In the genomic region with DNA sequence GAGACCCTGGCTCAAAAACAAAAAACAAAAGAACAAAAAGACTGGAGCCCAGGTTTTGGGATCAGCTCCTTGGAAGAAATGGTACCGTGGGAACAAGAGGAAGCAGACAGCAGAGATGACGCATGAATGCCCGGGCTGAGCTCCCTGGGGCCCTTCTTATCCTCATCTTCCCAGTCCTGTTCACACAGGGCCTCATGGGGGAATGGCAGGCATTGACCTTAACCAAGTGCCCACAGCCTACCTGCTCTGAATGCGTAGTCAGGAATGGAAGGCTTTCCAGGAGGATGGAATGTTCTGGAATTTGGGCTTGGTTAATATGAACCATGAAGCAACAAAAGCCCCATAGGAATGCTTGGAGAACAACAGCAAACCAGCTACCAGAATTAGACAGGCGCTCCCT, we compare ENCODE assay signal across 16 cellular contexts.
DNase-seq lines count a peak whose midpoint lies in the region; ATAC-seq, FAIRE-seq and TF ChIP-seq lines count a peak whose summit lies in the region.
"Had no signal": no experiment of that assay in that cellular context is flagged by ENCODE, and none has a peak within 500 bp of the region (broad histone marks: within the 10 kb centered on the region; RNA-seq: fewer than 3 reads in every experiment).

No MANE protein-coding gene starts in this region.

- H2AK5ac ChIP-seq in H1 (ENCODE audit: low read depth, low read length), result no peak overlapping the region

- peaks cover 34% of the 10 kb centered on the region for H3K36me3 Mint-ChIP-seq in HFFc6 (ENCODE audit: low read depth)
- H3K36me3 Mint-ChIP-seq in activated CD4-positive, alpha-beta T cell treated with anti-CD3 and anti-CD28 coated beads for 36 hours (ENCODE audit: low read depth), result no peaks in the 10 kb centered on the region
- H3K36me3 Mint-ChIP-seq: CD4-positive, alpha-beta memory T cell had no signal

- no peak overlapping the region for H2BK120ac ChIP-seq in H1 (replicated peaks; ENCODE audit: low read depth, low read length)

- H3K4me1 ChIP-seq in H1 (replicated peaks in 1 of 4; ENCODE audit: control insufficient read depth in 3 of 4, insufficient read depth in 4 of 4, low read length in 3 of 4) (peaks cover 0 to 2% (median 0%) of the 10 kb centered on the region in 4 experiments; a peak in 1 of 7 replicates), thyroid gland (no peaks in the 10 kb centered on the region)
- H3K4me1 ChIP-seq: BE2C, HAP-1 had no signal

- H2AFZ ChIP-seq in H1 (ENCODE audit: low read length), result no peak overlapping the region
- H2AFZ ChIP-seq: GM23248 had no signal

- no peaks in the 10 kb centered on the region for H3K79me2 ChIP-seq in H1 (ENCODE audit: control insufficient read depth in 1 of 2, insufficient read depth in 2 of 2, low read length in 2 of 2)

- H3K4ac ChIP-seq in H1 (replicated peaks; ENCODE audit: insufficient read length, low read depth, low read length), result no peak overlapping the region

- TF ChIP-seq POLR2A in H1 (IDR thresholded peaks at IDR 0.05; ENCODE audit: control extremely low read depth in 1 of 2, low read depth in 2 of 2, low read length in 2 of 2) (no peak), thyroid gland (IDR thresholded peaks at IDR 0.05) (no peak)

- no peaks in the 10 kb centered on the region for H3K23me2 ChIP-seq in H1 (ENCODE audit: low read depth, low read length)

- no peak overlapping the region for H2BK20ac ChIP-seq in H1 (ENCODE audit: low read length)

- H3K23ac ChIP-seq in H1 (ENCODE audit: insufficient read length), result no peak overlapping the region

- FAIRE-seq in H1 (lab: Jason Lieb, UNC), result no peak
- FAIRE-seq: A204.1 had no signal

- H3K9me3 ChIP-seq in H1 (ENCODE audit: insufficient read depth in 2 of 2, low read depth in 1 of 2, low read length in 1 of 2) (no peaks in the 10 kb centered on the region), thyroid gland (no peaks in the 10 kb centered on the region)
- H3K9me3 ChIP-seq: BE2C, HAP-1 had no signal

- H3K27ac Mint-ChIP-seq in HFFc6, result peak overlapping the region; percentile 53; the same call in 1 of the 2 replicates
- H3K27ac Mint-ChIP-seq in activated CD4-positive, alpha-beta T cell treated with anti-CD3 and anti-CD28 coated beads for 36 hours, result no peak overlapping the region
- H3K27ac Mint-ChIP-seq: CD4-positive, alpha-beta memory T cell had no signal

- H3K4me3 Mint-ChIP-seq in HFFc6, result no peak overlapping the region
- no peak overlapping the region for H3K4me3 Mint-ChIP-seq in activated CD4-positive, alpha-beta T cell treated with anti-CD3 and anti-CD28 coated beads for 36 hours
- H3K4me3 Mint-ChIP-seq: CD4-positive, alpha-beta memory T cell had no signal

- no peak for TF ChIP-seq CTCF in HFFc6 (IDR thresholded peaks at IDR 0.05)
- TF ChIP-seq CTCF in H1 (IDR thresholded peaks at IDR 0.05; ENCODE audit: control extremely low read depth in 1 of 3, insufficient read depth in 1 of 3, low read depth in 1 of 3, low read length in 3 of 3), result no peak
- no peak for TF ChIP-seq CTCF in thyroid gland (IDR thresholded peaks at IDR 0.05)

- H3K27me3 ChIP-seq in H1 (replicated peaks in 1 of 4; ENCODE audit: control insufficient read depth in 3 of 4, extremely low read depth in 1 of 4, insufficient read depth in 3 of 4, low read length in 3 of 4), result no peaks in the 10 kb centered on the region
- no peaks in the 10 kb centered on the region for H3K27me3 ChIP-seq in thyroid gland

- no peak overlapping the region for H3K9ac ChIP-seq in H1 (replicated peaks in 1 of 4; ENCODE audit: extremely low read depth in 1 of 4, low read depth in 3 of 4, low read length in 3 of 4)
- H3K9ac ChIP-seq: GM23248 had no signal

- intact Hi-C loops in activated CD4-positive, alpha-beta T cell treated with anti-CD3 and anti-CD28 coated beads for 36 hours (cut with DNase I, micrococcal nuclease), result no loop called here
- intact Hi-C loops in left ventricle myocardium superior (cut with micrococcal nuclease), result no loop called here
- intact Hi-C loops in thyroid gland (cut with DNase I), result no loop called here

- H3K27ac ChIP-seq in H1 (ENCODE audit: low read depth, low read length) (no peak overlapping the region), thyroid gland (no peak overlapping the region)
- H3K27ac ChIP-seq: C4-2B, GM23248 had no signal

- no peak overlapping the region for H3K4me2 ChIP-seq in H1 (ENCODE audit: insufficient read depth in 1 of 2, low read depth in 2 of 2, low read length in 2 of 2)

- no peaks in the 10 kb centered on the region for H3K79me1 ChIP-seq in H1 (ENCODE audit: low read depth, low read length)

- no peak for DNase-seq in HFFc6
- DNase-seq in H1 (ENCODE audit: low read depth in 1 of 2, low spot score in 2 of 2), result no peak
- DNase-seq in renal cortical epithelial cell (ENCODE audit: low read depth), result peak; percentile 76
- no peak for DNase-seq in HT-29 (ENCODE audit: low spot score)
- DNase-seq in activated CD4-positive, alpha-beta T cell treated with anti-CD3 and anti-CD28 coated beads for 36 hours, result no peak
- no peak for DNase-seq in left ventricle myocardium superior
- no peak for DNase-seq in thyroid gland
- DNase-seq: BE2C; CD4-positive, alpha-beta memory T cell; COR-L47; DND-41; GDM1; GM23248 had no signal

- no peak overlapping the region for H3K18ac ChIP-seq in H1 (ENCODE audit: extremely low read depth, low read length)

- no peaks in the 10 kb centered on the region for H3K9me3 Mint-ChIP-seq in HFFc6
- no peaks in the 10 kb centered on the region for H3K9me3 Mint-ChIP-seq in activated CD4-positive, alpha-beta T cell treated with anti-CD3 and anti-CD28 coated beads for 36 hours (ENCODE audit: low read depth)
- H3K9me3 Mint-ChIP-seq: CD4-positive, alpha-beta memory T cell had no signal

- H4K20me1 ChIP-seq in H1 (replicated peaks in 1 of 2; ENCODE audit: control insufficient read depth in 1 of 2, insufficient read depth in 2 of 2, low read length in 2 of 2), result peaks cover 0 to 1% of the 10 kb centered on the region in 2 experiments

- TF ChIP-seq RAD21 in H1 (IDR thresholded peaks at IDR 0.05 in 1 of 2, conservative IDR thresholded peaks at IDR 0.05 in 1 of 2; ENCODE audit: low read depth in 2 of 2, low read length in 2 of 2), result no peak

- POLR2A ChIA-PET in H1 (lab: Charles Lee; ENCODE audit: partially characterized antibody), result interaction anchor here (0.9 kb wide), 1 partner anchor 34 kb away, joined by 3 read pairs; no protein-coding TSS in a partner anchor
- POLR2A ChIA-PET in activated CD4-positive, alpha-beta T cell treated with anti-CD3 and anti-CD28 coated beads for 36 hours (lab: Charles Lee), result no interaction called here

- H3K27me3 Mint-ChIP-seq in HFFc6 (ENCODE audit: insufficient read depth), result peaks cover 2% of the 10 kb centered on the region
- peaks cover 8% of the 10 kb centered on the region for H3K27me3 Mint-ChIP-seq in activated CD4-positive, alpha-beta T cell treated with anti-CD3 and anti-CD28 coated beads for 36 hours

- H3K56ac ChIP-seq in H1 (replicated peaks; ENCODE audit: insufficient read length, low read depth, low read length), result no peak overlapping the region

- H4K5ac ChIP-seq in H1 (ENCODE audit: insufficient read length, low read depth, low read length), result no peak overlapping the region

- H4K91ac ChIP-seq in H1 (replicated peaks; ENCODE audit: insufficient read length, low read length), result no peak overlapping the region

- no peak overlapping the region; the same call in 1 of the 2 replicates for H2BK12ac ChIP-seq in H1 (ENCODE audit: low read depth, low read length)

- H2BK5ac ChIP-seq in H1 (ENCODE audit: low read depth, low read length), result no peak overlapping the region

- H2BK15ac ChIP-seq in H1 (ENCODE audit: low read length), result no peak overlapping the region

- 91% methylated on average over 5 of the region's 5 CpGs; no CpG with 5 or more reads in 1 of the 2 experiments for WGBS in H1 (ENCODE audit: extremely low coverage in 1 of 2, insufficient coverage in 1 of 2, insufficient read length in 1 of 2, insufficient replicate concordance in 2 of 2, low coverage in 1 of 2, low lambda C conversion rate in 2 of 2, missing lambda C conversion rate in 1 of 2), 2 experiments
- 92 to 97% methylated on average over 5 of the region's 5 CpGs for WGBS in thyroid gland, 2 donors

- H3K36me3 ChIP-seq in H1 (ENCODE audit: control insufficient read depth in 2 of 4, insufficient read depth in 4 of 4, low read length in 3 of 4) (peaks cover 2 to 4% (median 2%) of the 10 kb centered on the region in 4 experiments; a peak in 3 of 8 replicates), thyroid gland (peaks cover 0 to 7% of the 10 kb centered on the region in 2 donors)
- H3K36me3 ChIP-seq: BE2C, HAP-1 had no signal

- H3K4me3 ChIP-seq in H1 (ENCODE audit: extremely low read depth in 1 of 4, insufficient read depth in 2 of 4, low read depth in 3 of 4, low read length in 4 of 4) (no peak overlapping the region), thyroid gland (replicated peaks in 1 of 3) (no peak overlapping the region)
- H3K4me3 ChIP-seq: GM23248, HAP-1 had no signal

- TF ChIP-seq EP300 in H1 (IDR thresholded peaks at IDR 0.05; ENCODE audit: borderline replicate concordance in 1 of 2, low read depth in 2 of 2, low read length in 2 of 2), result no peak

- no peak overlapping the region for H3K14ac ChIP-seq in H1 (ENCODE audit: insufficient read length)

- CTCF ChIA-PET in H1 (lab: Charles Lee; ENCODE audit: partially characterized antibody), result interaction anchor here (1.1 to 2.6 kb wide), 3 partner anchors 10 to 34 kb away, joined by 3 to 6 read pairs (median 5); no protein-coding TSS in a partner anchor
- CTCF ChIA-PET in activated CD4-positive, alpha-beta T cell treated with anti-CD3 and anti-CD28 coated beads for 36 hours (lab: Charles Lee), result interaction anchor here (0.6 kb wide), 1 partner anchor 160 kb away, joined by 3 read pairs; no protein-coding TSS in a partner anchor

- H3K4me1 Mint-ChIP-seq in HFFc6 (ENCODE audit: low read depth), result peaks cover 14% of the 10 kb centered on the region
- H3K4me1 Mint-ChIP-seq in activated CD4-positive, alpha-beta T cell treated with anti-CD3 and anti-CD28 coated beads for 36 hours, result peaks cover 6% of the 10 kb centered on the region
- H3K4me1 Mint-ChIP-seq: CD4-positive, alpha-beta memory T cell had no signal

- H4K8ac ChIP-seq in H1 (ENCODE audit: extremely low read depth, insufficient read depth, low read length), result no peak overlapping the region

- ATAC-seq in activated CD4-positive, alpha-beta T cell treated with anti-CD3 and anti-CD28 coated beads for 36 hours, result no peak
- ATAC-seq in left ventricle myocardium superior, result no peak

TF ChIP-seq in H1, 55 proteins besides CTCF, POLR2A, EP300 and RAD21:
- TF ChIP-seq TEAD4 (IDR thresholded peaks at IDR 0.05; ENCODE audit: low read depth, low read length) (peak; percentile 59), CHD2 (IDR thresholded peaks at IDR 0.05; ENCODE audit: low read length) (no peak)
